8 cellular contexts compared by ENCODE assay signal in the genomic region with DNA sequence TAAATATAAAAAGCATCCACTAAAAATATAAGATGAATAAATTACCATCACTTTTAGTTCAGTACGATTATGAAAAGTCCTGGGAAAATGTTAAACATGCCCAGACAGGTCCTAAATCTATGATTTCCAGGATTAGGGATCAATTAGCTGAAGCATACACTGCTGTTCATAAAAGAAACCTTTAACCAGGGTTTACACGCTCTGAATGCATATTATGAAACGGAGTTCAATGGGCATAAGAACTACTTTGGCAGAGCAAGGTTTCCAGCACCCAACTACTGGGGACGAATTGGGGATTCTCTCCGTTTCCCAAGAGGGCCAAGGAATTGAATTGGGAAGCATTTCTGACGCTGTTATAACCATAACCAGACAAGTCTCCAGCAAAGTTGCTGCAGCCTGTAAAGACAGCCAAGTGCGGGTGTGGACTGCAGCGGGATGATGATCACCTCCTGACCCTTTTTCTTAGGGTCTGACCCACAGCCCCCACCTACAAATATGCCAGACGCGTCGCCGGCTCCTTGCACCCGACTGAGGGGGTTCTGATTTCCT. TPM values are rescaled to one million over a fixed set of nuclear protein-coding genes. Genes with fewer than 3 reads are reported as not detected.
DNase-seq lines count a peak whose midpoint lies in the region; ATAC-seq and TF ChIP-seq lines count a peak whose summit lies in the region.

No MANE protein-coding gene starts in this region.

- peaks cover 57% of the 10 kb centered on the region for H3K79me2 ChIP-seq in ACC112 (ENCODE audit: control insufficient read depth, insufficient read depth, low read length, unreplicated experiment)

- H3K4me1 Mint-ChIP-seq in MCF 10A (ENCODE audit: insufficient read depth, unreplicated experiment), result peaks cover 54% of the 10 kb centered on the region
- H3K4me1 Mint-ChIP-seq in mesothelial cell of epicardium, result peaks cover 37% of the 10 kb centered on the region

- POLR2A ChIA-PET in MCF 10A (lab: Yijun Ruan, JAX), result interaction anchor here (0.6 to 2.0 kb wide), 27 partner anchors 10 to 457 kb away, joined by 3 to 51 read pairs (median 6); partner anchors contain the start of gene RCOR3
- POLR2A ChIA-PET in HEK293T (lab: Yijun Ruan, JAX), result no interaction called here

- no peaks in the 10 kb centered on the region for H3K27me3 ChIP-seq in ACC112 (ENCODE audit: insufficient read depth, low read length)
- H3K27me3 ChIP-seq in HUES64 (ENCODE audit: insufficient read depth, low read length), result no peaks in the 10 kb centered on the region; the same call in 1 of the 2 replicates

- H3K27ac ChIP-seq in ACC112 (ENCODE audit: low read depth, low read length) (peak overlapping the region; percentile 30; the same call in 1 of the 2 replicates), HUES64 (ENCODE audit: low read depth, low read length) (no peak overlapping the region)

- H3K4me3 Mint-ChIP-seq in MCF 10A (ENCODE audit: unreplicated experiment) (peak overlapping the region; percentile 89), mesothelial cell of epicardium (peak overlapping the region; percentile 96)

- no peaks in the 10 kb centered on the region for H3K9me3 ChIP-seq in HUES64 (ENCODE audit: insufficient read depth, low read depth, low read length)

- intact Hi-C loops in MCF 10A (cut with micrococcal nuclease), result loop anchor here (1.0 to 10.0 kb wide), 9 partner anchors 48 to 993 kb away; no protein-coding TSS in a partner anchor

- H2AFZ ChIP-seq in ACC112 (ENCODE audit: low read length, unreplicated experiment), result no peak overlapping the region

- peak overlapping the region; percentile 95 for H3K4me3 ChIP-seq in ACC112 (ENCODE audit: low read depth, low read length)
- H3K4me3 ChIP-seq in HUES64 (ENCODE audit: low read length), result peak overlapping the region; percentile 78

- WGBS in HUES64, result 2% methylated on average over 13 of the region's 13 CpGs

- TSS peak; percentile 31 for BruUV-seq in MCF 10A (replicated peaks; lab: Mats Ljungman, UMichigan)

- peak; percentile 81 for DNase-seq in MCF 10A (ENCODE audit: unreplicated experiment)
- DNase-seq in mesothelial cell of epicardium (ENCODE audit: low spot score in 2 of 2, unreplicated experiment in 2 of 2), result no peak
- no peak for DNase-seq in HEK293T (ENCODE audit: extremely low spot score)
- DNase-seq in AML-193 (lab: John Stamatoyannopoulos, UW), result no peak

- TF ChIP-seq CTCF in MCF 10A (IDR thresholded peaks at IDR 0.05; ENCODE audit: unreplicated experiment) (no peak), mesothelial cell of epicardium (IDR thresholded peaks at IDR 0.05; ENCODE audit: unreplicated experiment) (no peak)

- H3K36me3 Mint-ChIP-seq in MCF 10A (ENCODE audit: insufficient read depth, unreplicated experiment) (peaks cover 39% of the 10 kb centered on the region), mesothelial cell of epicardium (peaks cover 2% of the 10 kb centered on the region)

- H3K36me3 ChIP-seq in ACC112 (ENCODE audit: insufficient read depth, low read length), result peaks cover 28% of the 10 kb centered on the region
- H3K36me3 ChIP-seq in HUES64 (ENCODE audit: insufficient read depth, low read length), result peaks cover 37% of the 10 kb centered on the region

- H3K9me3 Mint-ChIP-seq in MCF 10A (ENCODE audit: unreplicated experiment) (no peaks in the 10 kb centered on the region), mesothelial cell of epicardium (no peaks in the 10 kb centered on the region)

- H3K27ac Mint-ChIP-seq in MCF 10A (ENCODE audit: low read depth, unreplicated experiment) (peak overlapping the region; percentile 96), mesothelial cell of epicardium (peak overlapping the region; percentile 59)

- ATAC-seq in HG03571 (IDR thresholded peaks at IDR 0.05; ENCODE audit: unreplicated experiment) (no peak), HG03378 (IDR thresholded peaks at IDR 0.05; ENCODE audit: unreplicated experiment) (no peak)

- no peaks in the 10 kb centered on the region for H3K27me3 Mint-ChIP-seq in MCF 10A (ENCODE audit: insufficient read depth, unreplicated experiment)
- no peaks in the 10 kb centered on the region for H3K27me3 Mint-ChIP-seq in mesothelial cell of epicardium (ENCODE audit: low read depth)

- peaks cover 57% of the 10 kb centered on the region for H3K4me1 ChIP-seq in ACC112 (ENCODE audit: control insufficient read depth, insufficient read depth, low read length, unreplicated experiment)
- peaks cover 38% of the 10 kb centered on the region for H3K4me1 ChIP-seq in HUES64 (ENCODE audit: insufficient read depth, low read length)

- CTCF ChIA-PET in MCF 10A (lab: Yijun Ruan, JAX), result interaction anchor here (0.6 to 1.8 kb wide), 12 partner anchors 34 to 80 kb away, joined by 3 to 32 read pairs (median 5); no protein-coding TSS in a partner anchor
- CTCF ChIA-PET in HEK293T (lab: Yijun Ruan, JAX), result interaction anchor here (0.7 kb wide), 1 partner anchor 78 kb away, joined by 3 read pairs; no protein-coding TSS in a partner anchor

- H3K9ac ChIP-seq in HUES64 (ENCODE audit: low read depth, low read length), result peak overlapping the region; percentile 56

TF ChIP-seq in HEK293T, 16 proteins besides CTCF, POLR2A, EP300 and RAD21:
- TF ChIP-seq BHLHE40 (IDR thresholded peaks at IDR 0.05; ENCODE audit: borderline replicate concordance), result no peak
- no peak for TF ChIP-seq HDGF (IDR thresholded peaks at IDR 0.05; ENCODE audit: borderline replicate concordance)
- no peak for TF ChIP-seq L3MBTL2 (conservative IDR thresholded peaks at IDR 0.05)
- TF ChIP-seq FOXK2 (IDR thresholded peaks at IDR 0.05), result no peak
- TF ChIP-seq ELF4 (IDR thresholded peaks at IDR 0.05), result no peak
- no peak for TF ChIP-seq SUZ12 (IDR thresholded peaks at IDR 0.05)
- TF ChIP-seq PKNOX1 (IDR thresholded peaks at IDR 0.05), result no peak
- no peak for TF ChIP-seq CTBP1 (IDR thresholded peaks at IDR 0.05; ENCODE audit: borderline replicate concordance)
- no peak for TF ChIP-seq FOXA1 (IDR thresholded peaks at IDR 0.05)
- TF ChIP-seq ARNT (IDR thresholded peaks at IDR 0.05), result no peak
- TF ChIP-seq ZNF384 (IDR thresholded peaks at IDR 0.05), result no peak
- no peak for TF ChIP-seq FOXM1 (IDR thresholded peaks at IDR 0.05; ENCODE audit: borderline replicate concordance)
- no peak for TF ChIP-seq NFRKB (IDR thresholded peaks at IDR 0.05)
TF ChIP-seq in HEK293T: peak in this region for 0.

RNA-seq across cellular contexts. Expression of gene SLC30A1, which starts 1.6 kb away (rescaled TPM):
- polyA plus RNA-seq in HUES64 (2013, experiment 1 of 2), result 8.1 TPM
- polyA plus RNA-seq in HUES64 (2013, experiment 2 of 2), result 12.4 TPM
- total RNA-seq in MCF 10A (2022), result 87.0 and 94.1 TPM in 2 replicates
- 11.0 to 11.7 TPM (median 11.1 TPM) in 3 replicates for total RNA-seq in mesothelial cell of epicardium
